ENCODE assay signal across 36 cellular contexts in the genomic region with DNA sequence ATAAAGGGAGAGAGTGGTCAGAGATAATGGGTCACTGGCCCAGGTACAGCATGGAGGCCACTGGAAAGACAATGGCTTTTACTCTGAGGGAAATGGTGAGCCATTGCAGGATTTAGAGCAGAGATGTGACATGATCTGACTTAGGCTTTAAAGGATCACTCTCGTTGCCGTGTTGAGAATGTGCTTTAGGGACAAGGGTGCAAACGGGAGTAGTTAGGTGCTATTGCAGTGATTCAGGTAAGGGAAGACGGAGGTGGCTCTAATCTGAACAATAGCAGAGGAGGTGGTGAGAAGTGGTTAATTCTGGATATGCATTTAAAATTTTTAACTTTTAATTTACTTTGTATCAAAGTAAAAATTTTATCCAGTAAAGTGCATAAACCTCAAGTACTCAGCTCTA. TPM values are rescaled to one million over a fixed set of nuclear protein-coding genes. Genes with fewer than 3 reads are reported as not detected.
"Had no signal": no experiment of that assay in that cellular context is flagged by ENCODE, and none has a peak within 500 bp of the region (broad histone marks: within the 10 kb centered on the region; RNA-seq: fewer than 3 reads in every experiment).

No MANE protein-coding gene starts in this region.

- H3K27me3 ChIP-seq: adrenal gland, body of pancreas, brain microvascular endothelial cell, breast epithelium had no signal

- DNase-seq: activated B cell treated with CpG ODN at 0.5 μM for 24 hours; activated CD4-positive, alpha-beta memory T cell treated with anti-CD3 and anti-CD28 coated beads for 36 hours; activated CD4-positive, alpha-beta T cell treated with anti-CD3 and anti-CD28 coated beads for 4 hours; activated CD4-positive, alpha-beta T cell treated with anti-CD3 and anti-CD28 coated beads, Interleukin-2, amount 10 ng/mL, durations not matched to agents 24 days and 14 days; activated CD4-positive, alpha-beta T cell treated with anti-CD3 and anti-CD28 coated beads, Interleukin-2, amount 50 U/mL, for 1 hour; activated CD4-positive, alpha-beta T cell treated with anti-CD3 and anti-CD28 coated beads, Interleukin-2, amount 50 U/mL, for 4 hours; activated CD4-positive, CD25-positive, alpha-beta regulatory T cell treated with anti-CD3 and anti-CD28 coated beads, Interleukin-2, amount 50 U/mL, for 72 hours; activated CD8-positive, alpha-beta memory T cell treated with anti-CD3 and anti-CD28 coated beads, Interleukin-2, amount 50 U/mL, for 4 hours; activated CD8-positive, alpha-beta T cell treated with anti-CD3 and anti-CD28 coated beads for 36 hours; activated gamma-delta T cell treated with Interleukin-2 at 50 U/mL for 16 hours; activated naive CD4-positive, alpha-beta T cell; activated naive CD4-positive, alpha-beta T cell treated with anti-CD3 and anti-CD28 coated beads for 36 hours; activated naive CD4-positive, alpha-beta T cell treated with anti-CD3 and anti-CD28 coated beads, Interleukin-2, amount 50 U/mL, for 16 hours; activated naive CD8-positive, alpha-beta T cell treated with anti-CD3 and anti-CD28 coated beads for 36 hours; activated T-cell treated with anti-CD3 and anti-CD28 coated beads for 4 hours; activated T-cell treated with anti-CD3 and anti-CD28 coated beads, Interleukin-2, amount 50 U/mL, for 1 hour; activated T-cell treated with anti-CD3 and anti-CD28 coated beads, Interleukin-2, amount 50 U/mL, for 4 hours; activated T-cell treated with anti-CD3 and anti-CD28 coated beads, Interleukin-2, amount 50 U/mL, for 72 hours; adrenal gland; amniotic stem cell; body of pancreas; brain microvascular endothelial cell; cerebellar nuclear complex; T-helper 1 cell; T-helper 2 cell; T-helper 9 cell had no signal

- H3K4me3 ChIP-seq: adrenal gland, body of pancreas, breast epithelium had no signal

- H3K9me3 ChIP-seq: adrenal gland, body of pancreas, breast epithelium had no signal

- H3K36me3 ChIP-seq: adrenal gland, brain microvascular endothelial cell, breast epithelium had no signal

- ATAC-seq: activated CD8-positive, alpha-beta T cell treated with anti-CD3 and anti-CD28 coated beads for 36 hours; activated naive CD4-positive, alpha-beta T cell treated with anti-CD3 and anti-CD28 coated beads, Interleukin-2, amount 50 U/mL, for 72 hours; activated T-cell treated with anti-CD3 and anti-CD28 coated beads, Interleukin-2, amount 50 U/mL, for 4 hours; activated T-cell treated with anti-CD3 and anti-CD28 coated beads, Interleukin-2, amount 50 U/mL, for 72 hours; activated T-helper 17 cell treated with anti-CD3 and anti-CD28 coated beads, Interleukin-2, amount 50 U/mL, for 72 hours; body of pancreas had no signal

- H3K27ac ChIP-seq: adrenal gland, brain microvascular endothelial cell, breast epithelium, VCaP had no signal

- FAIRE-seq: astrocyte, TTC549 had no signal

- H3K4me1 ChIP-seq: adrenal gland, breast epithelium had no signal

RNA-seq across cellular contexts. Expression of a gene that starts 9.8 kb away (rescaled TPM):
- total RNA-seq: activated B cell treated with CpG ODN at 0.5 μM for 24 hours; activated CD4-positive, alpha-beta memory T cell treated with anti-CD3 and anti-CD28 coated beads for 36 hours; activated CD4-positive, alpha-beta T cell treated with anti-CD3 and anti-CD28 coated beads, Interleukin-2, amount 10 ng/mL, durations not matched to agents 24 days and 14 days; activated CD8-positive, alpha-beta memory T cell treated with anti-CD3 and anti-CD28 coated beads for 36 hours; activated CD8-positive, alpha-beta T cell treated with anti-CD3 and anti-CD28 coated beads for 36 hours; activated naive CD4-positive, alpha-beta T cell treated with anti-CD3 and anti-CD28 coated beads for 36 hours; activated naive CD4-positive, alpha-beta T cell treated with anti-CD3 and anti-CD28 coated beads, Interleukin-2, amount 50 U/mL, for 72 hours; activated naive CD8-positive, alpha-beta T cell treated with anti-CD3 and anti-CD28 coated beads for 36 hours; activated T-cell treated with anti-CD3 and anti-CD28 coated beads, Interleukin-2, amount 50 U/mL, for 72 hours; activated T-helper 1 cell treated with anti-CD3 and anti-CD28 coated beads, Interleukin-12 subunit alpha, Interleukin-12 subunit beta, Interleukin-2, Interleukin-4 antibody, amounts not matched to agents 30 ng/mL and 10 ng/mL and 1 ng/mL, durations not matched to agents 14 hours and 24 hours and 36 hours; activated T-helper 17 cell treated with anti-CD3 and anti-CD28 coated beads, Interleukin-2, amount 50 U/mL, for 72 hours had no signal
- polyA plus RNA-seq: aorta had no signal

RNA-seq across cellular contexts. Expression of a gene that starts 38.3 kb away (rescaled TPM):
- total RNA-seq: activated B cell treated with CpG ODN at 0.5 μM for 24 hours; activated CD4-positive, alpha-beta memory T cell treated with anti-CD3 and anti-CD28 coated beads for 36 hours; activated CD4-positive, alpha-beta T cell treated with anti-CD3 and anti-CD28 coated beads, Interleukin-2, amount 10 ng/mL, durations not matched to agents 24 days and 14 days; activated CD8-positive, alpha-beta memory T cell treated with anti-CD3 and anti-CD28 coated beads for 36 hours; activated CD8-positive, alpha-beta T cell treated with anti-CD3 and anti-CD28 coated beads for 36 hours; activated naive CD4-positive, alpha-beta T cell treated with anti-CD3 and anti-CD28 coated beads for 36 hours; activated naive CD4-positive, alpha-beta T cell treated with anti-CD3 and anti-CD28 coated beads, Interleukin-2, amount 50 U/mL, for 72 hours; activated naive CD8-positive, alpha-beta T cell treated with anti-CD3 and anti-CD28 coated beads for 36 hours; activated T-cell treated with anti-CD3 and anti-CD28 coated beads, Interleukin-2, amount 50 U/mL, for 4 hours; activated T-cell treated with anti-CD3 and anti-CD28 coated beads, Interleukin-2, amount 50 U/mL, for 72 hours; activated T-helper 1 cell treated with anti-CD3 and anti-CD28 coated beads, Interleukin-12 subunit alpha, Interleukin-12 subunit beta, Interleukin-2, Interleukin-4 antibody, amounts not matched to agents 30 ng/mL and 10 ng/mL and 1 ng/mL, durations not matched to agents 14 hours and 24 hours and 36 hours; activated T-helper 17 cell treated with anti-CD3 and anti-CD28 coated beads, Interleukin-2, amount 50 U/mL, for 72 hours; adrenal gland; aorta; astrocyte; body of pancreas; cardiac septum had no signal
- polyA plus RNA-seq: aorta had no signal

RNA-seq across cellular contexts. Expression of a gene that starts 49.2 kb away (rescaled TPM):
- total RNA-seq: activated CD4-positive, alpha-beta memory T cell treated with anti-CD3 and anti-CD28 coated beads for 36 hours; activated CD4-positive, alpha-beta T cell treated with anti-CD3 and anti-CD28 coated beads, Interleukin-2, amount 10 ng/mL, durations not matched to agents 24 days and 14 days; activated CD8-positive, alpha-beta memory T cell treated with anti-CD3 and anti-CD28 coated beads for 36 hours; activated CD8-positive, alpha-beta T cell treated with anti-CD3 and anti-CD28 coated beads for 36 hours; activated naive CD8-positive, alpha-beta T cell treated with anti-CD3 and anti-CD28 coated beads for 36 hours; activated T-cell treated with anti-CD3 and anti-CD28 coated beads, Interleukin-2, amount 50 U/mL, for 4 hours; activated T-cell treated with anti-CD3 and anti-CD28 coated beads, Interleukin-2, amount 50 U/mL, for 72 hours; activated T-helper 1 cell treated with anti-CD3 and anti-CD28 coated beads, Interleukin-12 subunit alpha, Interleukin-12 subunit beta, Interleukin-2, Interleukin-4 antibody, amounts not matched to agents 30 ng/mL and 10 ng/mL and 1 ng/mL, durations not matched to agents 14 hours and 24 hours and 36 hours; activated T-helper 17 cell treated with anti-CD3 and anti-CD28 coated beads, Interleukin-2, amount 50 U/mL, for 72 hours had no signal

RNA-seq across cellular contexts. Expression of a gene that starts 51.5 kb away (rescaled TPM):
- total RNA-seq: activated B cell treated with CpG ODN at 0.5 μM for 24 hours; activated CD4-positive, alpha-beta memory T cell treated with anti-CD3 and anti-CD28 coated beads for 36 hours; activated CD4-positive, alpha-beta T cell treated with anti-CD3 and anti-CD28 coated beads, Interleukin-2, amount 10 ng/mL, durations not matched to agents 24 days and 14 days; activated CD8-positive, alpha-beta memory T cell treated with anti-CD3 and anti-CD28 coated beads for 36 hours; activated CD8-positive, alpha-beta T cell treated with anti-CD3 and anti-CD28 coated beads for 36 hours; activated naive CD4-positive, alpha-beta T cell treated with anti-CD3 and anti-CD28 coated beads for 36 hours; activated naive CD4-positive, alpha-beta T cell treated with anti-CD3 and anti-CD28 coated beads, Interleukin-2, amount 50 U/mL, for 72 hours; activated naive CD8-positive, alpha-beta T cell treated with anti-CD3 and anti-CD28 coated beads for 36 hours; activated T-cell treated with anti-CD3 and anti-CD28 coated beads, Interleukin-2, amount 50 U/mL, for 4 hours; activated T-cell treated with anti-CD3 and anti-CD28 coated beads, Interleukin-2, amount 50 U/mL, for 72 hours; activated T-helper 1 cell treated with anti-CD3 and anti-CD28 coated beads, Interleukin-12 subunit alpha, Interleukin-12 subunit beta, Interleukin-2, Interleukin-4 antibody, amounts not matched to agents 30 ng/mL and 10 ng/mL and 1 ng/mL, durations not matched to agents 14 hours and 24 hours and 36 hours; activated T-helper 17 cell treated with anti-CD3 and anti-CD28 coated beads, Interleukin-2, amount 50 U/mL, for 72 hours; adrenal gland; aorta; astrocyte; body of pancreas; breast epithelium had no signal
- polyA plus RNA-seq: adrenal gland, aorta had no signal
